13 cellular contexts compared by ENCODE assay signal in the genomic region with DNA sequence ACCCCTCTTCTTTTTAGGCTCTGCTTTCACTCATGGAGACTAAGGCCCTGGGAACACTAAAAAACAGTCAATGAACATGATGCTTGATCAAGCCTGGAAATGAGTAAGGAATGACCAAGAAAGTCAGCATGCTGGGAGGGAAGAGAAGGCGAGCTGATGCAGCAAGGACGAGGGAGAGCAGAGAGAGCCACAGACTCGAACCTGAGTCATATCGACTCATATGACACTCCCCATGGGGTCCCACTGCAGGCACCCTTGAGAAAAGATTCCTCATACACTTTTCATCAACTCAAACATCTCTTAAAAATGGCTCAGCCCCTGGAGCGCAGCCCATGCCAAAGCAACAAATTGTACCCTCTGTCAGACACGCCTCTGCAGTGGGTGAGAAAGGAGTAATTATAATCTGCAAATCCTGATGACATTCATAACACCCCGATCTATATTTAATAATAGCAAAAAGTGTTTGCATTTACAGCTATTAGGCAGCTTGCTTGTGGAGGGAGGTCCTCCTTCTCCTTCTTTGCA.
"Had no signal": no experiment of that assay in that cellular context is flagged by ENCODE, and none has a peak within 500 bp of the region (broad histone marks: within the 10 kb centered on the region; RNA-seq: fewer than 3 reads in every experiment).

No MANE protein-coding gene starts in this region.

- DNase-seq: effector memory CD4-positive, alpha-beta T cell; foreskin keratinocyte; mammary epithelial cell; naive thymus-derived CD4-positive, alpha-beta T cell; nephron progenitor cell; right lobe of liver; stimulated activated CD4-positive, alpha-beta T cell treated with anti-CD3 and anti-CD28 coated beads, Interleukin-2, amount 100 ng/mL, for 24 hours; stimulated activated CD4-positive, alpha-beta T cell treated with anti-CD3 and anti-CD28 coated beads, Interleukin-4, amount 100 ng/mL, for 4 hours; stimulated activated naive CD4-positive, alpha-beta T cell; stomach had no signal

- H3K4me2 ChIP-seq: hepatocyte had no signal

- H3K27ac ChIP-seq: foreskin keratinocyte, hepatocyte, parathyroid adenoma, prostate gland, right lobe of liver, stomach had no signal

- H3K9ac ChIP-seq: parathyroid adenoma had no signal

- H3K9me3 ChIP-seq: prostate gland, right lobe of liver had no signal

- H3K4me1 ChIP-seq: foreskin keratinocyte, parathyroid adenoma, prostate gland, right lobe of liver, stomach had no signal

- H3K27me3 ChIP-seq: foreskin keratinocyte, hepatocyte, right lobe of liver had no signal

- H2AFZ ChIP-seq: hepatocyte, parathyroid adenoma had no signal

- H3K4me3 ChIP-seq: hepatocyte, prostate gland, right lobe of liver, stomach had no signal

- H3K36me3 ChIP-seq: prostate gland, right lobe of liver, stomach had no signal

- H3K79me2 ChIP-seq: hepatocyte, parathyroid adenoma had no signal
